In genomic region chr2:37317746-37318145, GRCh38 we compare ENCODE assay signal across 1 cellular context.
TF ChIP-seq lines count a peak whose summit lies in the region.

No MANE protein-coding gene starts in this region.

TF ChIP-seq in SK-N-SH, 30 proteins besides CTCF, POLR2A, EP300 and RAD21 (continued from another document):
- TF ChIP-seq ZBTB33 (IDR thresholded peaks at IDR 0.05; ENCODE audit: borderline replicate concordance, low read depth), result no peak
